Comparison of ENCODE assay signal across 8 cellular contexts in the genomic region with DNA sequence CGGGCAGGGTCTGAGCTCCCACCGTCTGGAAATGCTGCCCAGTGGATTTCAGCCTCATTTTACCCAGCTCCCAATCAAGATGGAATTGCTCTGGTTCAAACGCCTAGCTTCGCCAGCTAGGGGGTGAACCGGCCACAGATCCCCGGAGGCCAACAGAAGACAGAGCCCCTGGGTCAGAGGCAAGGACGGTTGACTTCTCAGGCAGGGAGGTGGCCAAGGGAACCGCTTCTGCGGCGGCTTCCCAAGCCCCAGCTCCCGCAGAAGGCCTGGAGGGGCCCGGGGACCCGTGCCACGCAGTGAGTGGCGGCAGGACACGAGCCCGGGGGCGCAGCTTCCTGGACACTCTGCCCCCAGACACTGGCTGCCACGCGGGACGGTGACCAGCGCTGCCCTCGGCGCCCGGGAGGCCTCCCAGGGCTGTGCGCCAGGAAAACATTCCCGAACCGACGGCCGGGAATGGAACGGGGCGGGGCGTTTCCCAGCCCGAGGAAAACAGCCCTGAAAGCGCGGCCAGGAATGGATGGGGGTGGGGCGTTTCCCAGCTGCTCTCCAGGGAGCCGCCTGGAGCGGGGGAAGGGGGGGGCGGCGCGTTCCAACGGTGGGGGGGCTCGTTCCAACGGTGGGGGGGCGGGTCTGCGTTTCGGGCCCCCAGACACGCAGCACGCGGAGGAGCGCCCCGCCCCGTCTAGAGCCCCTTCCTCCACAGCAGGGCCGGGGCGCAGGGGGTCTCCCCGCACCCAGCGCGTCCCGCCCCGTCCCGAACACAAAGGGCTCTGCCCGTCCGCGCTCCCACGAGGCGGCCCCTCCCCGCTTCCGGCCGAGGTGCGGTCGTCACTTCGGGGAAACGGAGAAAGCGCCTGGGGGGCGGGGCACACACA. TPM values are rescaled to one million over a fixed set of nuclear protein-coding genes. Genes with fewer than 3 reads are reported as not detected.
A peak's percentile ranks its signal among the peaks of the same experiment; 100 is the strongest.
DNase-seq lines count a peak whose midpoint lies in the region; ATAC-seq and TF ChIP-seq lines count a peak whose summit lies in the region.

No MANE protein-coding gene starts in this region.

- intact Hi-C loops in left lung (cut with DNase I): no loop called here

- no peaks in the 10 kb centered on the region for H3K36me3 ChIP-seq in BJ (ENCODE audit: control insufficient read depth, insufficient read depth, low read length)
- H3K36me3 ChIP-seq in left lung: no peaks in the 10 kb centered on the region

- H3K27me3 ChIP-seq in BJ (ENCODE audit: control insufficient read depth, insufficient read depth, low read length) (no peaks in the 10 kb centered on the region; the same call in 1 of the 2 replicates), left lung (no peaks in the 10 kb centered on the region)

- peaks cover 0 to 5% of the 10 kb centered on the region in 2 donors for H3K9me3 ChIP-seq in left lung

- CTCF ChIA-PET in BJ (lab: Yijun Ruan, JAX): interaction anchor here (0.7 to 3.7 kb wide), 6 partner anchors 33 to 51 kb away, joined by 3 to 30 read pairs (median 4); a partner anchor contains a TSS

- ATAC-seq in GM21529 (IDR thresholded peaks at IDR 0.05; ENCODE audit: unreplicated experiment) (peak; percentile 69), left lung (peak; percentile 91), GM19351 (IDR thresholded peaks at IDR 0.05; ENCODE audit: unreplicated experiment) (no peak)

- peak overlapping the region; percentile 96 to 97 for H3K27ac ChIP-seq in left lung

- H3K4me3 ChIP-seq in BJ (ENCODE audit: low read depth, low read length) (peak overlapping the region; percentile 32), left lung (peak overlapping the region in 1 of 2 donors; percentile 45)

- peak; percentile 76 for DNase-seq in BJ (ENCODE audit: low read depth)
- peak; percentile 72 for DNase-seq in NCI-H1930 (lab: John Stamatoyannopoulos, UW)
- peak; percentile 68 to 81 for DNase-seq in activated CD4-positive, alpha-beta T cell treated with anti-CD3 and anti-CD28 coated beads, Interleukin-2, amount 50 U/mL, for 24 hours (ENCODE audit: low read depth in 1 of 2, low spot score in 1 of 2)
- DNase-seq in cortex of kidney (lab: John Stamatoyannopoulos, UW): peak; percentile 62
- DNase-seq in left lung: peak; percentile 91 to 96
- DNase-seq in stimulated activated CD4-positive, alpha-beta T cell treated with anti-CD3 and anti-CD28 coated beads, Interleukin-2, amount 100 ng/mL, for 4 hours (ENCODE audit: low read depth): peak; percentile 87

- H3K4me1 ChIP-seq in left lung: peaks cover 23 to 44% of the 10 kb centered on the region in 2 donors

- POLR2A ChIA-PET in BJ (lab: Charles Lee): interaction anchor here (0.5 to 0.9 kb wide), 6 partner anchors 38 to 384 kb away, joined by 3 to 17 read pairs (median 6); no protein-coding TSS in a partner anchor

- TF ChIP-seq CTCF in BJ (IDR thresholded peaks at IDR 0.05; ENCODE audit: insufficient read depth, low read depth, low read length) (no peak), left lung (IDR thresholded peaks at IDR 0.05) (no peak)

RNA-seq across cellular contexts. Expression of a gene that starts 13.5 kb away (rescaled TPM):
- 3.0 and 5.4 TPM in 2 replicates for polyA plus RNA-seq in BJ (2011; rRNA removed)
- polyA minus RNA-seq in BJ (2011; rRNA and poly(A)+ RNA removed): 0.71 and 1.9 TPM in 2 replicates
- 1 to 10 TPM; 1.4 to 2.3 TPM for total RNA-seq in left lung

RNA-seq across cellular contexts. Expression of a gene that starts 35.2 kb away (rescaled TPM):
- polyA plus RNA-seq in BJ (2011; rRNA removed): 989 and 1,538 TPM in 2 replicates
- polyA minus RNA-seq in BJ (2011; rRNA and poly(A)+ RNA removed): 1,405 and 1,742 TPM in 2 replicates
- total RNA-seq in left lung: 1,000 to 10,000 TPM in 1 of 2 donors, 100 to 1,000 TPM in 1; 724 to 1,115 TPM

RNA-seq across cellular contexts. Expression of a gene that starts 38.2 kb away (rescaled TPM):
- polyA plus RNA-seq in BJ (2011; rRNA removed): 0.42 and 0.86 TPM in 2 replicates
- 0.41 and 0.52 TPM in 2 replicates for polyA minus RNA-seq in BJ (2011; rRNA and poly(A)+ RNA removed)
- 10 to 100 TPM; 43.3 to 48.6 TPM for total RNA-seq in left lung

RNA-seq across cellular contexts. Expression of a gene that starts 42.0 kb away (rescaled TPM):
- 566 and 660 TPM in 2 replicates for polyA plus RNA-seq in BJ (2011; rRNA removed)
- 362 and 693 TPM in 2 replicates for polyA minus RNA-seq in BJ (2011; rRNA and poly(A)+ RNA removed)
- total RNA-seq in left lung: 100 to 1,000 TPM in 1 of 2 donors, 10 to 100 TPM in 1; 98.7 to 149 TPM

RNA-seq across cellular contexts. Expression of a gene that starts 48.2 kb away (rescaled TPM):
- 456 and 813 TPM in 2 replicates for polyA plus RNA-seq in BJ (2011; rRNA removed)
- polyA minus RNA-seq in BJ (2011; rRNA and poly(A)+ RNA removed): 396 and 464 TPM in 2 replicates
- 100 to 1,000 TPM; 398 to 886 TPM for total RNA-seq in left lung
